Comparison of ENCODE assay signal across 1 cellular context in genomic region chr4:3497095-3497494, GRCh38.
TF ChIP-seq lines count a peak whose summit lies in the region.

No MANE protein-coding gene starts in this region.

TF ChIP-seq in SK-N-SH, 30 proteins besides CTCF, POLR2A, EP300 and RAD21:
- TF ChIP-seq YY1 (IDR thresholded peaks at IDR 0.05; ENCODE audit: low read depth) (no peak), JUND (IDR thresholded peaks at IDR 0.05) (no peak), ELF1 (IDR thresholded peaks at IDR 0.05) (no peak), TEAD4 (IDR thresholded peaks at IDR 0.05; ENCODE audit: borderline replicate concordance, insufficient read depth) (no peak), NRF1 (IDR thresholded peaks at IDR 0.05; ENCODE audit: low read depth, low read length) (no peak), FOXM1 (IDR thresholded peaks at IDR 0.05; ENCODE audit: low read depth) (no peak), POLR2AphosphoS5 (IDR thresholded peaks at IDR 0.05; ENCODE audit: low read depth, low read length) (no peak), TAF1 (IDR thresholded peaks at IDR 0.05; ENCODE audit: borderline replicate concordance, low read depth, low read length) (no peak)
- TF ChIP-seq, protein P1, sequence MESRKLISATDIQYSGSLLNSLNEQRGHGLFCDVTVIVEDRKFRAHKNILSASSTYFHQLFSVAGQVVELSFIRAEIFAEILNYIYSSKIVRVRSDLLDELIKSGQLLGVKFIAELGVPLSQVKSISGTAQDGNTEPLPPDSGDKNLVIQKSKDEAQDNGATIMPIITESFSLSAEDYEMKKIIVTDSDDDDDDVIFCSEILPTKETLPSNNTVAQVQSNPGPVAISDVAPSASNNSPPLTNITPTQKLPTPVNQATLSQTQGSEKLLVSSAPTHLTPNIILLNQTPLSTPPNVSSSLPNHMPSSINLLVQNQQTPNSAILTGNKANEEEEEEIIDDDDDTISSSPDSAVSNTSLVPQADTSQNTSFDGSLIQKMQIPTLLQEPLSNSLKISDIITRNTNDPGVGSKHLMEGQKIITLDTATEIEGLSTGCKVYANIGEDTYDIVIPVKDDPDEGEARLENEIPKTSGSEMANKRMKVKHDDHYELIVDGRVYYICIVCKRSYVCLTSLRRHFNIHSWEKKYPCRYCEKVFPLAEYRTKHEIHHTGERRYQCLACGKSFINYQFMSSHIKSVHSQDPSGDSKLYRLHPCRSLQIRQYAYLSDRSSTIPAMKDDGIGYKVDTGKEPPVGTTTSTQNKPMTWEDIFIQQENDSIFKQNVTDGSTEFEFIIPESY (IDR thresholded peaks at IDR 0.05; ENCODE audit: borderline replicate concordance, low read depth): no peak
- TF ChIP-seq, protein P2, sequence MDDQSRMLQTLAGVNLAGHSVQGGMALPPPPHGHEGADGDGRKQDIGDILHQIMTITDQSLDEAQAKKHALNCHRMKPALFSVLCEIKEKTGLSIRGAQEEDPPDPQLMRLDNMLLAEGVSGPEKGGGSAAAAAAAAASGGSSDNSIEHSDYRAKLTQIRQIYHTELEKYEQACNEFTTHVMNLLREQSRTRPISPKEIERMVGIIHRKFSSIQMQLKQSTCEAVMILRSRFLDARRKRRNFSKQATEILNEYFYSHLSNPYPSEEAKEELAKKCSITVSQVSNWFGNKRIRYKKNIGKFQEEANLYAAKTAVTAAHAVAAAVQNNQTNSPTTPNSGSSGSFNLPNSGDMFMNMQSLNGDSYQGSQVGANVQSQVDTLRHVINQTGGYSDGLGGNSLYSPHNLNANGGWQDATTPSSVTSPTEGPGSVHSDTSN (IDR thresholded peaks at IDR 0.05): no peak
- TF ChIP-seq, protein P3, sequence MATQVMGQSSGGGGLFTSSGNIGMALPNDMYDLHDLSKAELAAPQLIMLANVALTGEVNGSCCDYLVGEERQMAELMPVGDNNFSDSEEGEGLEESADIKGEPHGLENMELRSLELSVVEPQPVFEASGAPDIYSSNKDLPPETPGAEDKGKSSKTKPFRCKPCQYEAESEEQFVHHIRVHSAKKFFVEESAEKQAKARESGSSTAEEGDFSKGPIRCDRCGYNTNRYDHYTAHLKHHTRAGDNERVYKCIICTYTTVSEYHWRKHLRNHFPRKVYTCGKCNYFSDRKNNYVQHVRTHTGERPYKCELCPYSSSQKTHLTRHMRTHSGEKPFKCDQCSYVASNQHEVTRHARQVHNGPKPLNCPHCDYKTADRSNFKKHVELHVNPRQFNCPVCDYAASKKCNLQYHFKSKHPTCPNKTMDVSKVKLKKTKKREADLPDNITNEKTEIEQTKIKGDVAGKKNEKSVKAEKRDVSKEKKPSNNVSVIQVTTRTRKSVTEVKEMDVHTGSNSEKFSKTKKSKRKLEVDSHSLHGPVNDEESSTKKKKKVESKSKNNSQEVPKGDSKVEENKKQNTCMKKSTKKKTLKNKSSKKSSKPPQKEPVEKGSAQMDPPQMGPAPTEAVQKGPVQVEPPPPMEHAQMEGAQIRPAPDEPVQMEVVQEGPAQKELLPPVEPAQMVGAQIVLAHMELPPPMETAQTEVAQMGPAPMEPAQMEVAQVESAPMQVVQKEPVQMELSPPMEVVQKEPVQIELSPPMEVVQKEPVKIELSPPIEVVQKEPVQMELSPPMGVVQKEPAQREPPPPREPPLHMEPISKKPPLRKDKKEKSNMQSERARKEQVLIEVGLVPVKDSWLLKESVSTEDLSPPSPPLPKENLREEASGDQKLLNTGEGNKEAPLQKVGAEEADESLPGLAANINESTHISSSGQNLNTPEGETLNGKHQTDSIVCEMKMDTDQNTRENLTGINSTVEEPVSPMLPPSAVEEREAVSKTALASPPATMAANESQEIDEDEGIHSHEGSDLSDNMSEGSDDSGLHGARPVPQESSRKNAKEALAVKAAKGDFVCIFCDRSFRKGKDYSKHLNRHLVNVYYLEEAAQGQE (IDR thresholded peaks at IDR 0.05; ENCODE audit: low read depth, low read length): no peak
